24 cellular contexts compared by ENCODE assay signal in the genomic region with DNA sequence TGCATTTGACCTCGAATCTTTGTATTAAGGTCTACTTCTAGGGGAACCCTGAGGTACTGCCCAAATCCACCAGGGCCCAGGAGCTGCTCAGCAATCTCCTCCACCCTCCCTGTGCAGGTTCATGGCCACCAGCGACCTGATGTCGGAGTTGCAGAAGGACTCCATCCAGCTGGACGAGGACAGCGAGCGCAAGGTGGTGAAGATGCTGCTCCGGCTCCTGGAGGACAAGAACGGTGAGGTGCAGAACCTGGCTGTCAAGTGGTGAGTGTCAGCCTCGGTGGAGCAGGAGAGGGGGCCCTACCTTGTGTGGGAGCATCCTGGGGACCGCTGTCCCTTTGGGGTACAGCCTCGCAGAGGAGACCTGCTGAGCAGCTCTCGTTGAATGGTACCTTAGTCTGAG. TPM values are rescaled to one million over a fixed set of nuclear protein-coding genes. Genes with fewer than 3 reads are reported as not detected.
DNase-seq lines count a peak whose midpoint lies in the region; ATAC-seq and TF ChIP-seq lines count a peak whose summit lies in the region.
"Had no signal": no experiment of that assay in that cellular context is flagged by ENCODE, and none has a peak within 500 bp of the region (broad histone marks: within the 10 kb centered on the region; RNA-seq: fewer than 3 reads in every experiment).

No MANE protein-coding gene starts in this region.

- peaks cover 42% of the 10 kb centered on the region for H3K4me1 ChIP-seq in psoas muscle
- peaks cover 0 to 10% (median 3%) of the 10 kb centered on the region in 6 donors for H3K4me1 ChIP-seq in spleen
- H3K4me1 ChIP-seq: BE2C had no signal

- peak; percentile 47 for DNase-seq in activated effector memory CD4-positive, alpha-beta T cell treated with anti-CD3 and anti-CD28 coated beads, Interleukin-2, amount 50 U/mL, for 16 hours
- DNase-seq in activated effector memory CD4-positive, alpha-beta T cell treated with Interleukin-2 at 50 U/mL for 16 hours = no peak
- peak; percentile 62 for DNase-seq in mesenteric fat pad (ENCODE audit: low spot score)
- no peak for DNase-seq in psoas muscle
- peak; percentile 62 for DNase-seq in spleen
- no peak for DNase-seq in stimulated activated naive CD8-positive, alpha-beta T cell treated with anti-CD3 and anti-CD28 coated beads, Interleukin-15, amount 100 ng/mL, for 72 hours
- no peak for DNase-seq in DMS79 (lab: John Stamatoyannopoulos, UW)
- DNase-seq: 8988T; ACHN; BE2C; C1 segment of cervical spinal cord; CD4-positive, alpha-beta memory T cell; CD4-positive, CD25-positive, alpha-beta regulatory T cell; CD8-positive, alpha-beta memory T cell; COR-L47; DMS 273 treated with DMSO at 0.1 percent for 48 hours; DMS153; DMS53; DMS79 treated with DMSO at 0.1 percent for 48 hours; GF-D8 had no signal

- H3K36me3 ChIP-seq in psoas muscle (ENCODE audit: insufficient read depth in 1 of 2, low read depth in 1 of 2) (peaks cover 3 to 56% of the 10 kb centered on the region in 2 donors), spleen (peaks cover 0 to 14% (median 0%) of the 10 kb centered on the region in 6 donors)
- H3K36me3 ChIP-seq: BE2C had no signal

- H3K27ac ChIP-seq in psoas muscle (peak overlapping the region; percentile 44), spleen (no peak overlapping the region)
- H3K27ac ChIP-seq: BLaER1 had no signal

- no peak overlapping the region for H3K4me3 Mint-ChIP-seq in stimulated activated naive CD8-positive, alpha-beta T cell treated with anti-CD3 and anti-CD28 coated beads, Interleukin-15, amount 100 ng/mL, for 72 hours
- H3K4me3 Mint-ChIP-seq: CD14-positive monocyte; CD4-positive, alpha-beta memory T cell; CD4-positive, CD25-positive, alpha-beta regulatory T cell; CD8-positive, alpha-beta memory T cell had no signal

- H3K27me3 Mint-ChIP-seq in stimulated activated naive CD8-positive, alpha-beta T cell treated with anti-CD3 and anti-CD28 coated beads, Interleukin-15, amount 100 ng/mL, for 72 hours = no peaks in the 10 kb centered on the region
- H3K27me3 Mint-ChIP-seq: CD4-positive, alpha-beta memory T cell had no signal

- no peak for TF ChIP-seq POLR2A in spleen (IDR thresholded peaks at IDR 0.05)

- intact Hi-C loops in psoas muscle (cut with DNase I) = no loop called here
- intact Hi-C loops in spleen (cut with DNase I; ENCODE audit: low total_unique reads) = no loop called here

- no peak overlapping the region for H3K4me3 ChIP-seq in psoas muscle
- no peak overlapping the region for H3K4me3 ChIP-seq in spleen
- H3K4me3 ChIP-seq: BLaER1 had no signal

- no peaks in the 10 kb centered on the region for H3K4me1 Mint-ChIP-seq in stimulated activated naive CD8-positive, alpha-beta T cell treated with anti-CD3 and anti-CD28 coated beads, Interleukin-15, amount 100 ng/mL, for 72 hours
- H3K4me1 Mint-ChIP-seq: CD14-positive monocyte; CD8-positive, alpha-beta memory T cell had no signal

- H3K27me3 ChIP-seq in psoas muscle (ENCODE audit: insufficient read depth in 3 of 3, low read length in 2 of 3) = no peaks in the 10 kb centered on the region
- no peaks in the 10 kb centered on the region for H3K27me3 ChIP-seq in spleen (replicated peaks in 1 of 7)
- H3K27me3 ChIP-seq: BE2C, BLaER1 had no signal

- ATAC-seq in psoas muscle (no peak), HG03378 (IDR thresholded peaks at IDR 0.05; ENCODE audit: unreplicated experiment) (no peak)
- no peak for ATAC-seq in stimulated activated naive CD8-positive, alpha-beta T cell treated with anti-CD3 and anti-CD28 coated beads, Interleukin-15, amount 100 ng/mL, for 72 hours

- 95 to 96% (median 96%) methylated on average over 12 of the region's 12 CpGs for WGBS in psoas muscle, 3 donors
- 87 to 97% (median 96%) methylated on average over 12 of the region's 12 CpGs for WGBS in spleen, 5 donors

- no peak overlapping the region for H3K27ac Mint-ChIP-seq in stimulated activated naive CD8-positive, alpha-beta T cell treated with anti-CD3 and anti-CD28 coated beads, Interleukin-15, amount 100 ng/mL, for 72 hours
- H3K27ac Mint-ChIP-seq: CD4-positive, alpha-beta memory T cell; CD4-positive, CD25-positive, alpha-beta regulatory T cell; CD8-positive, alpha-beta memory T cell had no signal

- no peaks in the 10 kb centered on the region for H3K9me3 Mint-ChIP-seq in stimulated activated naive CD8-positive, alpha-beta T cell treated with anti-CD3 and anti-CD28 coated beads, Interleukin-15, amount 100 ng/mL, for 72 hours
- H3K9me3 Mint-ChIP-seq: CD4-positive, alpha-beta memory T cell; CD4-positive, CD25-positive, alpha-beta regulatory T cell; CD8-positive, alpha-beta memory T cell had no signal

- TF ChIP-seq CTCF in psoas muscle (IDR thresholded peaks at IDR 0.05) (no peak), spleen (IDR thresholded peaks at IDR 0.05 in 8 of 11, conservative IDR thresholded peaks at IDR 0.05 in 3 of 11) (no peak)

- H3K9me3 ChIP-seq in psoas muscle = no peaks in the 10 kb centered on the region
- H3K9me3 ChIP-seq in spleen = no peaks in the 10 kb centered on the region
- H3K9me3 ChIP-seq: BE2C, BLaER1 had no signal

RNA-seq across cellular contexts. Expression of a gene that starts 6.9 kb away (rescaled TPM):
- 1.7 TPM for total RNA-seq in mesenteric fat pad
- 100 to 1,000 TPM; 128 to 220 (median 138) TPM for total RNA-seq in psoas muscle
- 10 to 100 TPM in 2 of 3 donors, 1 to 10 TPM in 1; 3.7 to 65.3 (median 48.8) TPM for polyA plus RNA-seq in psoas muscle
- 10 to 100 TPM in 1 of 7 donors, 1 to 10 TPM in 6; 4.0 to 12.2 (median 8.0) TPM for total RNA-seq in spleen
- 1 to 10 TPM in 1 of 3 donors, under 1 TPM in 2; 0.78 to 2.6 (median 0.88) TPM for polyA plus RNA-seq in spleen
- polyA plus RNA-seq: CD14-positive monocyte had no signal

RNA-seq across cellular contexts. Expression of a gene that starts 38.0 kb away (rescaled TPM):
- 1,520 TPM for total RNA-seq in mesenteric fat pad
- 1,000 to 10,000 TPM; 1,418 to 1,919 (median 1,477) TPM for total RNA-seq in psoas muscle
- polyA plus RNA-seq in psoas muscle = 1,000 to 10,000 TPM; 2,325 to 2,939 (median 2,347) TPM
- total RNA-seq in spleen = 1,000 to 10,000 TPM in 6 of 7 donors, 100 to 1,000 TPM in 1; 911 to 1,835 (median 1,346) TPM
- polyA plus RNA-seq in spleen = 1,000 to 10,000 TPM; 3,289 to 6,164 (median 6,022) TPM

RNA-seq across cellular contexts. Expression of a gene that starts 44.3 kb away (rescaled TPM):
- not detected for total RNA-seq in mesenteric fat pad
- 1 to 10 TPM in 3 of 4 donors, under 1 TPM in 1; 0.59 to 4.4 (median 2.3) TPM for total RNA-seq in psoas muscle
- under 1 TPM; 0.30 to 0.52 (median 0.40) TPM for polyA plus RNA-seq in psoas muscle
- total RNA-seq in spleen = 1 to 10 TPM in 5 of 7 donors, under 1 TPM in 2; 0.56 to 3.8 (median 2.4) TPM
- 1 to 10 TPM in 1 of 3 donors, under 1 TPM in 2; 0.29 to 1.6 (median 0.59) TPM for polyA plus RNA-seq in spleen
- total RNA-seq: A673; CD4-positive, alpha-beta memory T cell; CD8-positive, alpha-beta memory T cell had no signal
- polyA plus RNA-seq: CD4-positive, alpha-beta memory T cell; CD4-positive, CD25-positive, alpha-beta regulatory T cell; CD8-positive, alpha-beta memory T cell had no signal

Comparison
In these comparisons a context has a peak if more than half of its experiments do, and no peak if none do; other contexts are left out.
1. DNase-seq: peak in activated effector memory CD4-positive, alpha-beta T cell treated with anti-CD3 and anti-CD28 coated beads, Interleukin-2, amount 50 U/mL, for 16 hours (single experiment), mesenteric fat pad (single experiment) and spleen (single experiment); none in activated effector memory CD4-positive, alpha-beta T cell treated with Interleukin-2 at 50 U/mL for 16 hours (single experiment), psoas muscle (0 of 2), stimulated activated naive CD8-positive, alpha-beta T cell treated with anti-CD3 and anti-CD28 coated beads, Interleukin-15, amount 100 ng/mL, for 72 hours (0 of 2) and DMS79 (single experiment).
2. RNA of a gene that starts 6.9 kb away (total RNA-seq): 128 to 220 TPM in psoas muscle; 4.0 to 12.2 TPM in spleen and 1.7 TPM in mesenteric fat pad (single experiment); every median in the first group is over 4 times any median in the second.